In the genomic region with DNA sequence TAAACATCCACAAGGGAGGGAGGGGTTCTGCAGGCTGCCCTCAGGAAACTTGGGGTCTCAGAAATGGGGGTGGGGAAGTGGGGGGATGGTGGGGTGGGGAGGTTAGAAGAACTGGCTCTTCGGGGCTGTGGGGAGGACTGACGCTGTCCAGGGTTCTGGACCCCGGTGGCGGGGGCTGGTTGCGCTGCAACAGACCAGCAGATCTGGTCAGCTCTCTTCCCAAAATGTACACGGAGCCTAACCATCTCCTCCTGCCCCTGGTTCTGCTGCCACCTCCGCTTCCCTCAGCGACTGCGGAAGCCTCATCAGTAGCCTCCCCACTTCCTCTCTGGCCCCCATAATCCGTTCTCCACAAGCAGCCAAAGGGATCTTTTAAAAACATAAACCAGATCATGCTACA, we compare ENCODE assay signal across 2 cellular contexts.
TF ChIP-seq lines count a peak whose summit lies in the region.

No MANE protein-coding gene starts in this region.

TF ChIP-seq in HEK293, 187 proteins besides CTCF, POLR2A, EP300 and RAD21:
- TF ChIP-seq, protein P1, sequence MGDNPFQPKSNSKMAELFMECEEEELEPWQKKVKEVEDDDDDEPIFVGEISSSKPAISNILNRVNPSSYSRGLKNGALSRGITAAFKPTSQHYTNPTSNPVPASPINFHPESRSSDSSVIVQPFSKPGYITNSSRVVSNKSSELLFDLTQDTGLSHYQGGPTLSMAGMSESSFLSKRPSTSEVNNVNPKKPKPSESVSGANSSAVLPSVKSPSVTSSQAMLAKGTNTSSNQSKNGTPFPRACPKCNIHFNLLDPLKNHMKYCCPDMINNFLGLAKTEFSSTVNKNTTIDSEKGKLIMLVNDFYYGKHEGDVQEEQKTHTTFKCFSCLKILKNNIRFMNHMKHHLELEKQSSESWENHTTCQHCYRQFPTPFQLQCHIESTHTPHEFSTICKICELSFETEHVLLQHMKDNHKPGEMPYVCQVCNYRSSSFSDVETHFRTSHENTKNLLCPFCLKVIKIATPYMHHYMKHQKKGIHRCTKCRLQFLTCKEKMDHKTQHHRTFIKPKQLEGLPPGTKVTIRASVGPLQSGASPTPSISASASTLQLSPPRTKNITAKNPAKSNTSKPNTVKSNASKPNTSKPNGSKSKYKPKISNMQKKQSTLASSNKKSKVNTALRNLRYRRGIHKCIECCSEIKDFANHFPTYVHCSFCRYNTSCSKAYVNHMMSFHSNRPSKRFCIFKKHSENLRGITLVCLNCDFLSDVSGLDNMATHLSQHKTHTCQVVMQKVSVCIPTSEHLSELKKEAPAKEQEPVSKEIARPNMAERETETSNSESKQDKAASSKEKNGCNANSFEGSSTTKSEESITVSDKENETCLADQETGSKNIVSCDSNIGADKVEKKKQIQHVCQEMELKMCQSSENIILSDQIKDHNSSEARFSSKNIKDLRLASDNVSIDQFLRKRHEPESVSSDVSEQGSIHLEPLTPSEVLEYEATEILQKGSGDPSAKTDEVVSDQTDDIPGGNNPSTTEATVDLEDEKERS (tag by site-specific recombination; IDR thresholded peaks at IDR 0.05) = no peak
- TF ChIP-seq ZNF174 (tag by site-specific recombination; IDR thresholded peaks at IDR 0.05) (no peak), OSR2 (tag by site-specific recombination; IDR thresholded peaks at IDR 0.05) (no peak), ZNF747 (tag by site-specific recombination; IDR thresholded peaks at IDR 0.05) (no peak)
- TF ChIP-seq, protein P2, sequence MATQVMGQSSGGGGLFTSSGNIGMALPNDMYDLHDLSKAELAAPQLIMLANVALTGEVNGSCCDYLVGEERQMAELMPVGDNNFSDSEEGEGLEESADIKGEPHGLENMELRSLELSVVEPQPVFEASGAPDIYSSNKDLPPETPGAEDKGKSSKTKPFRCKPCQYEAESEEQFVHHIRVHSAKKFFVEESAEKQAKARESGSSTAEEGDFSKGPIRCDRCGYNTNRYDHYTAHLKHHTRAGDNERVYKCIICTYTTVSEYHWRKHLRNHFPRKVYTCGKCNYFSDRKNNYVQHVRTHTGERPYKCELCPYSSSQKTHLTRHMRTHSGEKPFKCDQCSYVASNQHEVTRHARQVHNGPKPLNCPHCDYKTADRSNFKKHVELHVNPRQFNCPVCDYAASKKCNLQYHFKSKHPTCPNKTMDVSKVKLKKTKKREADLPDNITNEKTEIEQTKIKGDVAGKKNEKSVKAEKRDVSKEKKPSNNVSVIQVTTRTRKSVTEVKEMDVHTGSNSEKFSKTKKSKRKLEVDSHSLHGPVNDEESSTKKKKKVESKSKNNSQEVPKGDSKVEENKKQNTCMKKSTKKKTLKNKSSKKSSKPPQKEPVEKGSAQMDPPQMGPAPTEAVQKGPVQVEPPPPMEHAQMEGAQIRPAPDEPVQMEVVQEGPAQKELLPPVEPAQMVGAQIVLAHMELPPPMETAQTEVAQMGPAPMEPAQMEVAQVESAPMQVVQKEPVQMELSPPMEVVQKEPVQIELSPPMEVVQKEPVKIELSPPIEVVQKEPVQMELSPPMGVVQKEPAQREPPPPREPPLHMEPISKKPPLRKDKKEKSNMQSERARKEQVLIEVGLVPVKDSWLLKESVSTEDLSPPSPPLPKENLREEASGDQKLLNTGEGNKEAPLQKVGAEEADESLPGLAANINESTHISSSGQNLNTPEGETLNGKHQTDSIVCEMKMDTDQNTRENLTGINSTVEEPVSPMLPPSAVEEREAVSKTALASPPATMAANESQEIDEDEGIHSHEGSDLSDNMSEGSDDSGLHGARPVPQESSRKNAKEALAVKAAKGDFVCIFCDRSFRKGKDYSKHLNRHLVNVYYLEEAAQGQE (tag by site-specific recombination; IDR thresholded peaks at IDR 0.05) = peak; percentile 89

TF ChIP-seq in GM12878, 131 proteins besides CTCF, POLR2A, EP300 and RAD21:
- TF ChIP-seq CREM (IDR thresholded peaks at IDR 0.05; ENCODE audit: low read depth) = no peak
- no peak for TF ChIP-seq MTA3 (IDR thresholded peaks at IDR 0.05; ENCODE audit: borderline replicate concordance, low read length)
- TF ChIP-seq, protein P2 (IDR thresholded peaks at IDR 0.05; ENCODE audit: low read depth, low read length) = peak; percentile 73
